11 cellular contexts compared by ENCODE assay signal in the genomic region with DNA sequence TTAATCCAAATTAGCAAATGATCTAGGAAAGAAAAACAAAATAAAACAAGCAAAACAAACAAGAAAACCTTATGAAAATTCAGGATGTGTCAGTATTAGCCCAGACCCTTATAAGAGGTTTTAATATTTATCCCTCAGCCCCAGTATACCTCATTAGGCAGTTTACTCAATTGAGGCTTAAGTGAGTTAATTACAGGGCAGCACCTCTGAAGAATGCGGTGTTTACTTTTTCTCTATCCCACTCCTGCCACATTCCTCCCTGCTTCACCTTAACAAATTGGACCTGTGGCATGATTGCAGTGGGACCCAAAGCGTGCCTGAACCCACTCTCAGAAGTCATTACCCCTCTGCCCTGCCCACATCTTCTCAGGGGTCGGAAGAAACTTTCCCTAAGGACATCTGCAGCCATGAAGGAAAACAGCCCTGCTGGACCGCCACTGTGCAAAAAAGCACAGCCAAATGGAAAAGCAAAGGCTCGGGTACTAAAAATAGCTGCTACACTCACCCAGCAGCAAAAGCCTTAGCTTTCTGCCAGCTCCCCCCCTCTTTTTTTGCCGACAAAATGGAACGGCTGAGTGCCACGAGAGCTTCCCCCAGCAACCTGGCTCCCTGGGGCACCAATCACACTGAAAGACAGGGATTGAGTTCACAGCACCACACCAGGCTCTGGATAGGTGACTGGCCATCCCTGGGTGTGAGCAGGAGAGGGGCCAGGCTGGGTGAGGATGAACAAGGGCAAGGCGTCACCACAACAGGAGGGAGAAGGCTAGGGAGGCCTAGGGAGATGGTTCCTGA.
DNase-seq lines count a peak whose midpoint lies in the region; ATAC-seq and TF ChIP-seq lines count a peak whose summit lies in the region.
"Had no signal": no experiment of that assay in that cellular context is flagged by ENCODE, and none has a peak within 500 bp of the region (broad histone marks: within the 10 kb centered on the region; RNA-seq: fewer than 3 reads in every experiment).

No MANE protein-coding gene starts in this region.

- H2AFZ ChIP-seq in parathyroid adenoma, result peak overlapping the region; percentile 18

- no peaks in the 10 kb centered on the region for H3K36me3 Mint-ChIP-seq in stimulated activated effector memory CD8-positive, alpha-beta T cell treated with anti-CD3 and anti-CD28 coated beads, Interleukin-12 subunit alpha, Interleukin-12 subunit beta, amount 100 ng/mL, for 72 hours

- H3K4me3 ChIP-seq in heart left ventricle (peak overlapping the region in 8 of 12 donors; percentile 4 to 36 (median 26)), parathyroid adenoma (ENCODE audit: low read depth, low read length) (no peak overlapping the region)
- H3K4me3 ChIP-seq: SJCRH30 had no signal

- no peak for TF ChIP-seq POLR2A in heart left ventricle (IDR thresholded peaks at IDR 0.05)

- 19 to 35% (median 25%) methylated on average over 7 to 9 of the region's 9 CpGs for WGBS in heart left ventricle, 4 donors

- peak overlapping the region; percentile 58 for H3K4me2 ChIP-seq in parathyroid adenoma (ENCODE audit: low read length)

- TF ChIP-seq CTCF in heart left ventricle (IDR thresholded peaks at IDR 0.05) (no peak), parathyroid adenoma (IDR thresholded peaks at IDR 0.05) (no peak)

- no peak overlapping the region for H3K4me3 Mint-ChIP-seq in stimulated activated effector memory CD8-positive, alpha-beta T cell treated with anti-CD3 and anti-CD28 coated beads, Interleukin-12 subunit alpha, Interleukin-12 subunit beta, amount 100 ng/mL, for 72 hours
- H3K4me3 Mint-ChIP-seq: CD8-positive, alpha-beta T cell had no signal

- H3K9me3 ChIP-seq in heart left ventricle (no peaks in the 10 kb centered on the region), parathyroid adenoma (ENCODE audit: control insufficient read depth, low read length) (no peaks in the 10 kb centered on the region)
- H3K9me3 ChIP-seq: SJCRH30 had no signal

- H3K27me3 ChIP-seq in heart left ventricle (no peaks in the 10 kb centered on the region), parathyroid adenoma (ENCODE audit: control insufficient read depth, insufficient read depth, low read length) (no peaks in the 10 kb centered on the region)
- H3K27me3 ChIP-seq: SJCRH30 had no signal

- H3K4me1 ChIP-seq in heart left ventricle (peaks cover 0 to 59% (median 38%) of the 10 kb centered on the region in 12 donors), parathyroid adenoma (peaks cover 12% of the 10 kb centered on the region)
- H3K4me1 ChIP-seq: SJCRH30 had no signal

- no peak overlapping the region for H3K27ac Mint-ChIP-seq in stimulated activated effector memory CD8-positive, alpha-beta T cell treated with anti-CD3 and anti-CD28 coated beads, Interleukin-12 subunit alpha, Interleukin-12 subunit beta, amount 100 ng/mL, for 72 hours
- H3K27ac Mint-ChIP-seq: CD8-positive, alpha-beta T cell had no signal

- DNase-seq in AG20443 (ENCODE audit: low spot score), result peak; percentile 86
- DNase-seq in NCI-H774 (lab: John Stamatoyannopoulos, UW), result peak; percentile 39
- DNase-seq in heart left ventricle, result peak in 4 of 5 donors; percentile 51 to 75 (median 70)
- DNase-seq in activated CD4-positive, alpha-beta T cell treated with anti-CD3 and anti-CD28 coated beads for 4 hours, result no peak
- no peak for DNase-seq in activated CD4-positive, CD25-positive, alpha-beta regulatory T cell treated with anti-CD3 and anti-CD28 coated beads, Interleukin-2, amount 50 U/mL, for 72 hours
- no peak for DNase-seq in stimulated activated effector memory CD8-positive, alpha-beta T cell treated with anti-CD3 and anti-CD28 coated beads, Interleukin-12 subunit alpha, Interleukin-12 subunit beta, amount 100 ng/mL, for 72 hours (ENCODE audit: low spot score in 2 of 2)
- DNase-seq: CD8-positive, alpha-beta T cell; SJCRH30; stimulated activated naive CD4-positive, alpha-beta T cell treated with Interleukin-2 at 50 U/mL for 16 hours had no signal

- peaks cover 0 to 7% (median 0%) of the 10 kb centered on the region in 9 donors for H3K36me3 ChIP-seq in heart left ventricle
- no peaks in the 10 kb centered on the region for H3K36me3 ChIP-seq in parathyroid adenoma (ENCODE audit: control insufficient read depth, insufficient read depth, low read length)
- H3K36me3 ChIP-seq: SJCRH30 had no signal

- no peaks in the 10 kb centered on the region for H3K9me3 Mint-ChIP-seq in stimulated activated effector memory CD8-positive, alpha-beta T cell treated with anti-CD3 and anti-CD28 coated beads, Interleukin-12 subunit alpha, Interleukin-12 subunit beta, amount 100 ng/mL, for 72 hours
- H3K9me3 Mint-ChIP-seq: CD8-positive, alpha-beta T cell had no signal

- H3K9ac ChIP-seq in parathyroid adenoma, result no peak overlapping the region

- peaks cover 10% of the 10 kb centered on the region for H3K4me1 Mint-ChIP-seq in stimulated activated effector memory CD8-positive, alpha-beta T cell treated with anti-CD3 and anti-CD28 coated beads, Interleukin-12 subunit alpha, Interleukin-12 subunit beta, amount 100 ng/mL, for 72 hours

- intact Hi-C loops in heart left ventricle (cut with DNase I), result loop anchor here in 2 of 10 donors (5.0 to 10.0 kb wide), 2 partner anchors 64 to 109 kb away; partner anchors contain the start of gene SIL1 (in 1 of the 2)

- ATAC-seq in heart left ventricle (peak; percentile 70 to 78 (median 76)), HG03135 (IDR thresholded peaks at IDR 0.05; ENCODE audit: unreplicated experiment) (no peak)
- no peak for ATAC-seq in stimulated activated effector memory CD8-positive, alpha-beta T cell treated with anti-CD3 and anti-CD28 coated beads, Interleukin-12 subunit alpha, Interleukin-12 subunit beta, amount 100 ng/mL, for 72 hours
- ATAC-seq: CD8-positive, alpha-beta T cell had no signal

- peaks cover 13% of the 10 kb centered on the region for H3K79me2 ChIP-seq in parathyroid adenoma

- peak overlapping the region; percentile 68 to 92 (median 88) for H3K27ac ChIP-seq in heart left ventricle
- peak overlapping the region; percentile 7 for H3K27ac ChIP-seq in parathyroid adenoma
- H3K27ac ChIP-seq: SJCRH30 had no signal

Comparison
In these comparisons a context has a peak if more than half of its experiments do, and no peak if none do; other contexts are left out.
1. DNase-seq: peak in AG20443 (single experiment), NCI-H774 (single experiment) and heart left ventricle (4 of 5); none in activated CD4-positive, alpha-beta T cell treated with anti-CD3 and anti-CD28 coated beads for 4 hours (0 of 2), activated CD4-positive, CD25-positive, alpha-beta regulatory T cell treated with anti-CD3 and anti-CD28 coated beads, Interleukin-2, amount 50 U/mL, for 72 hours (single experiment) and stimulated activated effector memory CD8-positive, alpha-beta T cell treated with anti-CD3 and anti-CD28 coated beads, Interleukin-12 subunit alpha, Interleukin-12 subunit beta, amount 100 ng/mL, for 72 hours (0 of 2).
2. ATAC-seq: peak in heart left ventricle (4 of 4); none in HG03135 (single experiment) and stimulated activated effector memory CD8-positive, alpha-beta T cell treated with anti-CD3 and anti-CD28 coated beads, Interleukin-12 subunit alpha, Interleukin-12 subunit beta, amount 100 ng/mL, for 72 hours (single experiment).